ENCODE assay signal across 25 cellular contexts in the genomic region with DNA sequence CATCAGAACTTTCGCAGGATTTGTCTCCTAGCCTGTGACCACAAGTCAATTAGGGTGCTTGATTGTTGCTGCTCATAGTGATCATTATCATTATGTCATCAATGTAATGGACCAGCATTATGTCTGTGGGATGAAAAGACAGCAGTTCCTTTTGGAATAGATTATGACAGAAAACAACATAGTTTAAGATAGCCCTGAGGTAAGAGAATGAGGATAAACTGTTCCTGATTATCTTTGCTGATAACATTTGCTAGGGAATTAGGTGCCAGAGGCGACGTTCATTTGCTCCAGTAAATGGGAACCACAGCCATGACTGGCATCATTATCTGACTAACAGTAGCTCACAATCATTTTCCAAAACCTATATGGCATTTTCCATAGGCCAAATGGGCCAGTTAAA.
"Had no signal": no experiment of that assay in that cellular context is flagged by ENCODE, and none has a peak within 500 bp of the region (broad histone marks: within the 10 kb centered on the region; RNA-seq: fewer than 3 reads in every experiment).

No MANE protein-coding gene starts in this region.

- H3K4me1 Mint-ChIP-seq: brain, naive B cell, nephron progenitor cell had no signal

- H3K36me3 ChIP-seq: cardiac muscle cell, colonic mucosa, neutrophil, pancreas, right atrium auricular region, tibial nerve had no signal

- H3K36me3 Mint-ChIP-seq: activated naive CD4-positive, alpha-beta T cell treated with anti-CD3 and anti-CD28 coated beads, Interleukin-2, amount 50 U/mL, for 72 hours; brain; naive B cell had no signal

- H3K27me3 ChIP-seq: cardiac muscle cell, colonic mucosa, neutrophil, right atrium auricular region, tibial nerve had no signal

- ATAC-seq: activated naive CD4-positive, alpha-beta T cell treated with anti-CD3 and anti-CD28 coated beads, Interleukin-2, amount 50 U/mL, for 72 hours; left colon; pancreas; psoas muscle had no signal

- H3K9me3 Mint-ChIP-seq: activated naive CD4-positive, alpha-beta T cell treated with anti-CD3 and anti-CD28 coated beads, Interleukin-2, amount 50 U/mL, for 72 hours; activated T-cell treated with anti-CD3 and anti-CD28 coated beads, Interleukin-2, amount 50 U/mL, for 72 hours had no signal

- H3K4me3 ChIP-seq: cardiac muscle cell, colonic mucosa, pancreas, psoas muscle, right atrium auricular region, tibial nerve had no signal

- DNase-seq: activated CD4-positive, alpha-beta T cell treated with anti-CD3 and anti-CD28 coated beads for 4 hours; activated CD4-positive, alpha-beta T cell treated with anti-CD3 and anti-CD28 coated beads, Interleukin-2, amount 50 U/mL, for 4 hours; activated naive CD4-positive, alpha-beta T cell; activated T-cell treated with anti-CD3 and anti-CD28 coated beads for 4 hours; activated T-cell treated with anti-CD3 and anti-CD28 coated beads, Interleukin-2, amount 50 U/mL, for 72 hours; aorta; cerebellar nuclear complex; colonic mucosa; effector CD8-positive, alpha-beta T cell; glutamatergic neuron; left colon; mammary epithelial cell; naive B cell; nephron progenitor cell; pancreas; psoas muscle; stimulated activated CD4-positive, alpha-beta T cell treated with anti-CD3 and anti-CD28 coated beads, Interleukin-15, amount 100 ng/mL, for 24 hours; stimulated activated naive CD4-positive, alpha-beta T cell had no signal

- H3K27ac ChIP-seq: cardiac muscle cell, colonic mucosa, epithelial cell of prostate, neutrophil, pancreas, psoas muscle, right atrium auricular region, tibial nerve had no signal

- H3K4me1 ChIP-seq: colonic mucosa, pancreas, psoas muscle, right atrium auricular region, tibial nerve had no signal

- H3K27ac Mint-ChIP-seq: activated naive CD4-positive, alpha-beta T cell treated with anti-CD3 and anti-CD28 coated beads, Interleukin-2, amount 50 U/mL, for 72 hours; activated T-cell treated with anti-CD3 and anti-CD28 coated beads, Interleukin-2, amount 50 U/mL, for 72 hours; brain; naive B cell; nephron progenitor cell had no signal

- H3K27me3 Mint-ChIP-seq: brain, naive B cell had no signal

- H3K4me3 Mint-ChIP-seq: activated T-cell treated with anti-CD3 and anti-CD28 coated beads, Interleukin-2, amount 50 U/mL, for 72 hours; brain; naive B cell; nephron progenitor cell had no signal

- H3K9me3 ChIP-seq: colonic mucosa, neutrophil, pancreas, psoas muscle, right atrium auricular region, tibial nerve had no signal
